In the genomic region with DNA sequence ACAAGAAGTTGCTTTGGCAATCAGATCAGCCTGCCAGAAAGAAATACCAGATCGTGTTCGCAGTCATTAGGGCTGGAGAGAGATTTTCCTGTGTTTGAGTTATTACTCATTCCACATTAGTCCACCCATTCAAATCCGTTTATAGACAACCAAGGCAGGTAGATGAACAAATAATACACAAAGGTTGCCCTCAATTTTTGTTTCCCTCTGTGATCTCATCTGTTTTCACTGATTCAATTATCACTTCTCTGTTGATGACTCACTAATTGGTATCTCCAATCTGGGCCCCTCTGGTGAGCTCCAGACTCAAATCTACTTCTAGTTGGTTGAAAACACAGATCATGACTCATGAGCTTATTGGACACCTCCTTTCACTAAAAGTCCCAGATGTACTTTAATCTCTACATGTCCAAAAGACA, we compare ENCODE assay signal across 12 cellular contexts. TPM values are rescaled to one million over a fixed set of nuclear protein-coding genes. Genes with fewer than 3 reads are reported as not detected.
DNase-seq lines count a peak whose midpoint lies in the region; ATAC-seq, FAIRE-seq and TF ChIP-seq lines count a peak whose summit lies in the region.
"Had no signal": no experiment of that assay in that cellular context is flagged by ENCODE, and none has a peak within 500 bp of the region (broad histone marks: within the 10 kb centered on the region; RNA-seq: fewer than 3 reads in every experiment).

No MANE protein-coding gene starts in this region.

- peaks cover 4% of the 10 kb centered on the region; the same call in 2 of the 3 replicates for H3K9me3 ChIP-seq in A549
- no peaks in the 10 kb centered on the region for H3K9me3 ChIP-seq in fibroblast of lung (ENCODE audit: control insufficient read depth, insufficient read depth, low read depth, low read length)
- H3K9me3 ChIP-seq in Karpas-422 (ENCODE audit: low read length) = no peaks in the 10 kb centered on the region

- H3K9ac ChIP-seq in fibroblast of lung (ENCODE audit: insufficient read depth, low read length) (no peak overlapping the region), Karpas-422 (ENCODE audit: low read length) (no peak overlapping the region)

- H3K36me3 ChIP-seq in fibroblast of lung (ENCODE audit: control insufficient read depth, insufficient read depth, low read length) (no peaks in the 10 kb centered on the region), Karpas-422 (ENCODE audit: insufficient read depth, low read length) (no peaks in the 10 kb centered on the region)
- H3K36me3 ChIP-seq: left ventricle myocardium inferior had no signal

- TF ChIP-seq CTCF in A549 (IDR thresholded peaks at IDR 0.05) = no peak
- no peak for TF ChIP-seq CTCF in fibroblast of lung (conservative IDR thresholded peaks at IDR 0.05 in 1 of 2, IDR thresholded peaks at IDR 0.05 in 1 of 2; ENCODE audit: low read depth in 1 of 2, low read length in 2 of 2)

- H3K9me2 ChIP-seq in Karpas-422 (replicated peaks; ENCODE audit: insufficient read depth, low read length) = no peaks in the 10 kb centered on the region

- H3K27ac ChIP-seq in A549 (no peak overlapping the region), fibroblast of lung (ENCODE audit: insufficient read depth, low read length) (no peak overlapping the region), Karpas-422 (ENCODE audit: low read length) (no peak overlapping the region)
- H3K27ac ChIP-seq: left ventricle myocardium inferior had no signal

- DNase-seq in A549 (ENCODE audit: low read depth in 1 of 2, low spot score in 1 of 2) (no peak), ELR (ENCODE audit: low read depth) (peak; percentile 21), OCI-M1 (lab: John Stamatoyannopoulos, UW) (peak; percentile 15), fibroblast of lung (ENCODE audit: low read depth in 2 of 2) (peak; percentile 29 to 55), H54 (ENCODE audit: insufficient read length, low spot score) (no peak), posterior vena cava (ENCODE audit: low spot score) (no peak), SKM-1 treated with dmso at 0.1 percent for 144 hours (lab: John Stamatoyannopoulos, UW; ENCODE audit: unreplicated experiment) (no peak), Karpas-422 (no peak)
- DNase-seq: left ventricle myocardium inferior, NCI-H2107, retina had no signal

- H3K27me3 ChIP-seq in fibroblast of lung (ENCODE audit: control insufficient read depth, insufficient read depth, low read length) (no peaks in the 10 kb centered on the region), Karpas-422 (ENCODE audit: low read length) (no peaks in the 10 kb centered on the region)

- POLR2A ChIA-PET in A549 (lab: Yijun Ruan, JAX) = no interaction called here

- H2AFZ ChIP-seq in fibroblast of lung (ENCODE audit: low read length) = no peak overlapping the region
- no peak overlapping the region for H2AFZ ChIP-seq in Karpas-422 (ENCODE audit: low read length)

- no peak for TF ChIP-seq RAD21 in A549 (conservative IDR thresholded peaks at IDR 0.05 in 1 of 2, IDR thresholded peaks at IDR 0.05 in 1 of 2)

- 2% methylated on average over 3 of the region's 3 CpGs for WGBS in A549 (ENCODE audit: missing lambda C conversion rate)

- CTCF ChIA-PET in A549 (lab: Yijun Ruan, JAX) = no interaction called here

- intact Hi-C loops in posterior vena cava (cut with DNase I) = no loop called here

- no peak for FAIRE-seq in A549 (lab: Jason Lieb, UNC)
- FAIRE-seq in H54 (lab: Jason Lieb, UNC) = no peak
- FAIRE-seq: H1 had no signal

- peak overlapping the region; percentile 57 for H3K4me2 ChIP-seq in A549
- no peak overlapping the region for H3K4me2 ChIP-seq in fibroblast of lung (ENCODE audit: extremely low read depth, insufficient read depth, low read length)
- no peak overlapping the region for H3K4me2 ChIP-seq in Karpas-422 (ENCODE audit: low read depth, low read length, poor library complexity, severe bottlenecking)

- H3K79me2 ChIP-seq in fibroblast of lung (ENCODE audit: control insufficient read depth, insufficient read depth, low read length) (peaks cover 2% of the 10 kb centered on the region), Karpas-422 (ENCODE audit: low read length) (peaks cover 98% of the 10 kb centered on the region)

- no peak for TF ChIP-seq EP300 in A549 (IDR thresholded peaks at IDR 0.05)

- ATAC-seq in A549 = peak in 1 of 2 experiments; percentile 58; a peak in 2 of 6 replicates

- H3K4me1 ChIP-seq in A549 (peaks cover 27% of the 10 kb centered on the region), fibroblast of lung (ENCODE audit: control insufficient read depth, extremely low read depth, insufficient read depth, low read length) (peaks cover 2% of the 10 kb centered on the region), Karpas-422 (ENCODE audit: low read length) (peaks cover 40% of the 10 kb centered on the region)

- no peak for TF ChIP-seq POLR2A in A549 (IDR thresholded peaks at IDR 0.05; ENCODE audit: low read length)
- no peak for TF ChIP-seq POLR2A in H54 (IDR thresholded peaks at IDR 0.05; ENCODE audit: low read depth, low read length)

- H3K4me3 ChIP-seq in A549 (no peak overlapping the region), fibroblast of lung (replicated peaks in 1 of 4; ENCODE audit: control extremely low read depth in 1 of 4, insufficient read depth in 1 of 4, low read depth in 3 of 4, low read length in 4 of 4) (no peak overlapping the region), Karpas-422 (ENCODE audit: low read length) (no peak overlapping the region)
- H3K4me3 ChIP-seq: left ventricle myocardium inferior had no signal

- H4K20me1 ChIP-seq in fibroblast of lung (ENCODE audit: control insufficient read depth, extremely low read depth, insufficient read depth, low read length) = no peaks in the 10 kb centered on the region
- H4K20me1 ChIP-seq in Karpas-422 (ENCODE audit: insufficient read depth, low read depth, low read length) = no peaks in the 10 kb centered on the region

TF ChIP-seq in A549, 52 proteins besides CTCF, POLR2A, EP300 and RAD21:
- TF ChIP-seq HOXB5 (CRISPR knock-in tag; IDR thresholded peaks at IDR 0.05) (no peak), FOSL2 (IDR thresholded peaks at IDR 0.05) (no peak), FOSL2 (CRISPR knock-in tag; IDR thresholded peaks at IDR 0.05) (peak; percentile 61), NR3C1 (IDR thresholded peaks at IDR 0.05) (no peak)

RNA-seq across cellular contexts. Expression of a gene that starts 54.5 kb away (rescaled TPM):
- polyA plus RNA-seq in A549 (2011; rRNA removed) = 20.8 and 23.7 TPM in 2 replicates
- polyA plus RNA-seq in A549 (2012; cell fraction: cytosol; rRNA removed) = 5.6 and 7.1 TPM in 2 replicates
- polyA plus RNA-seq in A549 (2012; cell fraction: nucleus; rRNA removed) = 3.9 and 6.2 TPM in 2 replicates
- polyA plus RNA-seq in A549 (2017; fragmentation: RNase III; extraction: RNeasy Plus Mini Kit Qiagen cat#74134 plus additional on column Dnase treatment) = 13.0 to 14.2 TPM (median 13.9 TPM) in 3 replicates
- 10.5 and 11.4 TPM in 2 replicates for polyA minus RNA-seq in A549 (2011; rRNA and poly(A)+ RNA removed)
- 18.7 and 33.4 TPM in 2 replicates for total RNA-seq in fibroblast of lung
- 22.4 and 27.3 TPM in 2 replicates for polyA plus RNA-seq in fibroblast of lung
- 10.6 and 13.1 TPM in 2 replicates for polyA plus RNA-seq in fibroblast of lung (2012)
- polyA minus RNA-seq in fibroblast of lung (ENCODE audit: low replicate concordance) = 2.4 and 4.1 TPM in 2 replicates
- total RNA-seq in posterior vena cava = 10 to 100 TPM; 20.7 to 24.8 TPM
- 18.8 and 37.0 TPM in 2 replicates for total RNA-seq in Karpas-422 (2014; rRNA removed; shearing (Covaris generic); ENCODE audit: low replicate concordance)

Comparison
In these comparisons a context has a peak if more than half of its experiments do, and no peak if none do; other contexts are left out.
1. DNase-seq: peak in ELR (single experiment), OCI-M1 (single experiment) and fibroblast of lung (2 of 2); none in A549 (0 of 2), H54 (single experiment), posterior vena cava (single experiment), SKM-1 treated with dmso at 0.1 percent for 144 hours (single experiment) and Karpas-422 (single experiment).